9 cellular contexts compared by ENCODE assay signal in genomic region chr7:151113344-151114150, GRCh38. TPM values are rescaled to one million over a fixed set of nuclear protein-coding genes. Genes with fewer than 3 reads are reported as not detected.
DNase-seq lines count a peak whose midpoint lies in the region; ATAC-seq, FAIRE-seq and TF ChIP-seq lines count a peak whose summit lies in the region.
"Had no signal": no experiment of that assay in that cellular context is flagged by ENCODE, and none has a peak within 500 bp of the region (broad histone marks: within the 10 kb centered on the region; RNA-seq: fewer than 3 reads in every experiment).

No MANE protein-coding gene starts in this region.

- H3K27me3 Mint-ChIP-seq in stimulated activated naive CD8-positive, alpha-beta T cell treated with anti-CD3 and anti-CD28 coated beads, Interleukin-15, Interleukin-2, amounts not matched to agents 100 ng/mL and 50 ng/mL, for 24 hours = peaks cover 14% of the 10 kb centered on the region
- H3K27me3 Mint-ChIP-seq in activated naive CD8-positive, alpha-beta T cell treated with anti-CD3 and anti-CD28 coated beads, Interleukin-2, amount 10 ng/mL, durations not matched to agents 7 days and 5 days = peaks cover 8% of the 10 kb centered on the region

- peaks cover 4% of the 10 kb centered on the region for H3K4me1 Mint-ChIP-seq in stimulated activated naive CD8-positive, alpha-beta T cell treated with anti-CD3 and anti-CD28 coated beads, Interleukin-15, Interleukin-2, amounts not matched to agents 100 ng/mL and 50 ng/mL, for 24 hours (ENCODE audit: low read depth)
- H3K4me1 Mint-ChIP-seq in activated naive CD8-positive, alpha-beta T cell treated with anti-CD3 and anti-CD28 coated beads, Interleukin-2, amount 10 ng/mL, durations not matched to agents 7 days and 5 days = peaks cover 5% of the 10 kb centered on the region

- H3K4me3 Mint-ChIP-seq in stimulated activated naive CD8-positive, alpha-beta T cell treated with anti-CD3 and anti-CD28 coated beads, Interleukin-15, Interleukin-2, amounts not matched to agents 100 ng/mL and 50 ng/mL, for 24 hours = peak overlapping the region; percentile 39
- H3K4me3 Mint-ChIP-seq in activated naive CD8-positive, alpha-beta T cell treated with anti-CD3 and anti-CD28 coated beads, Interleukin-2, amount 10 ng/mL, durations not matched to agents 7 days and 5 days = peak overlapping the region; percentile 16

- no peaks in the 10 kb centered on the region for H3K9me3 Mint-ChIP-seq in stimulated activated naive CD8-positive, alpha-beta T cell treated with anti-CD3 and anti-CD28 coated beads, Interleukin-15, Interleukin-2, amounts not matched to agents 100 ng/mL and 50 ng/mL, for 24 hours
- H3K9me3 Mint-ChIP-seq in activated naive CD8-positive, alpha-beta T cell treated with anti-CD3 and anti-CD28 coated beads, Interleukin-2, amount 10 ng/mL, durations not matched to agents 7 days and 5 days = no peaks in the 10 kb centered on the region

- no peak for ATAC-seq in stimulated activated naive CD8-positive, alpha-beta T cell treated with anti-CD3 and anti-CD28 coated beads, Interleukin-15, Interleukin-2, amounts not matched to agents 100 U/mL and 50 U/mL, for 24 hours
- no peak for ATAC-seq in activated naive CD8-positive, alpha-beta T cell treated with anti-CD3 and anti-CD28 coated beads, Interleukin-2, amount 10 ng/mL, durations not matched to agents 7 days and 5 days (ENCODE audit: low read depth)
- no peak for ATAC-seq in GM19324 (IDR thresholded peaks at IDR 0.05; ENCODE audit: low FRiP score, unreplicated experiment)

- TF ChIP-seq CTCF in D721Med (IDR thresholded peaks at IDR 0.05; ENCODE audit: insufficient read depth, missing control alignments) = no peak

- FAIRE-seq in D721Med (lab: Jason Lieb, UNC) = no peak

- POLR2A ChIA-PET in activated naive CD8-positive, alpha-beta T cell treated with anti-CD3 and anti-CD28 coated beads, Interleukin-2, amount 10 ng/mL, durations not matched to agents 7 days and 5 days (lab: Charles Lee) = interaction anchor here (0.5 kb wide), 1 partner anchor 51 kb away, joined by 3 read pairs; no protein-coding TSS in a partner anchor

- H3K27ac Mint-ChIP-seq in stimulated activated naive CD8-positive, alpha-beta T cell treated with anti-CD3 and anti-CD28 coated beads, Interleukin-15, Interleukin-2, amounts not matched to agents 100 ng/mL and 50 ng/mL, for 24 hours = no peak overlapping the region
- H3K27ac Mint-ChIP-seq in activated naive CD8-positive, alpha-beta T cell treated with anti-CD3 and anti-CD28 coated beads, Interleukin-2, amount 10 ng/mL, durations not matched to agents 7 days and 5 days = peak overlapping the region; percentile 45

- DNase-seq in stimulated activated naive CD8-positive, alpha-beta T cell treated with anti-CD3 and anti-CD28 coated beads, Interleukin-15, Interleukin-2, amounts not matched to agents 100 U/mL and 50 U/mL, for 24 hours = no peak
- DNase-seq in activated naive CD8-positive, alpha-beta T cell treated with anti-CD3 and anti-CD28 coated beads, Interleukin-2, amount 10 ng/mL, durations not matched to agents 7 days and 5 days = no peak
- DNase-seq in iris pigment epithelial cell (ENCODE audit: low read depth) = peak; percentile 89
- DNase-seq in activated effector memory CD4-positive, alpha-beta T cell treated with Interleukin-2 at 50 U/mL for 16 hours = no peak
- DNase-seq in cortex of kidney (lab: John Stamatoyannopoulos, UW) = no peak
- no peak for DNase-seq in D721Med (ENCODE audit: insufficient read length, low spot score)
- DNase-seq: DND-41 had no signal

- H3K36me3 Mint-ChIP-seq in stimulated activated naive CD8-positive, alpha-beta T cell treated with anti-CD3 and anti-CD28 coated beads, Interleukin-15, Interleukin-2, amounts not matched to agents 100 ng/mL and 50 ng/mL, for 24 hours (ENCODE audit: low read depth) = no peaks in the 10 kb centered on the region
- no peaks in the 10 kb centered on the region for H3K36me3 Mint-ChIP-seq in activated naive CD8-positive, alpha-beta T cell treated with anti-CD3 and anti-CD28 coated beads, Interleukin-2, amount 10 ng/mL, durations not matched to agents 7 days and 5 days

RNA-seq across cellular contexts. Expression of gene AGAP3, which starts 27.3 kb away (rescaled TPM):
- total RNA-seq in activated naive CD8-positive, alpha-beta T cell treated with anti-CD3 and anti-CD28 coated beads, Interleukin-2, amount 10 ng/mL, durations not matched to agents 7 days and 5 days = 10 to 100 TPM; 31.7 to 32.7 TPM

RNA-seq across cellular contexts. Expression of gene TMUB1, which starts 30.3 kb away (rescaled TPM):
- 10 to 100 TPM; 75.7 to 78.3 TPM for total RNA-seq in activated naive CD8-positive, alpha-beta T cell treated with anti-CD3 and anti-CD28 coated beads, Interleukin-2, amount 10 ng/mL, durations not matched to agents 7 days and 5 days

RNA-seq across cellular contexts. Expression of gene FASTK, which starts 32.9 kb away (rescaled TPM):
- 100 to 1,000 TPM in 1 of 2 experiments, 10 to 100 TPM in 1; 96.5 to 100 TPM for total RNA-seq in activated naive CD8-positive, alpha-beta T cell treated with anti-CD3 and anti-CD28 coated beads, Interleukin-2, amount 10 ng/mL, durations not matched to agents 7 days and 5 days

RNA-seq across cellular contexts. Expression of gene GBX1, which starts 53.9 kb away (rescaled TPM):
- total RNA-seq in activated naive CD8-positive, alpha-beta T cell treated with anti-CD3 and anti-CD28 coated beads, Interleukin-2, amount 10 ng/mL, durations not matched to agents 7 days and 5 days = not detected

RNA-seq across cellular contexts. Expression of gene SLC4A2, which starts 54.2 kb away (rescaled TPM):
- 10 to 100 TPM; 86.8 to 89.9 TPM for total RNA-seq in activated naive CD8-positive, alpha-beta T cell treated with anti-CD3 and anti-CD28 coated beads, Interleukin-2, amount 10 ng/mL, durations not matched to agents 7 days and 5 days
